ENCODE assay signal across 8 cellular contexts in the genomic region with DNA sequence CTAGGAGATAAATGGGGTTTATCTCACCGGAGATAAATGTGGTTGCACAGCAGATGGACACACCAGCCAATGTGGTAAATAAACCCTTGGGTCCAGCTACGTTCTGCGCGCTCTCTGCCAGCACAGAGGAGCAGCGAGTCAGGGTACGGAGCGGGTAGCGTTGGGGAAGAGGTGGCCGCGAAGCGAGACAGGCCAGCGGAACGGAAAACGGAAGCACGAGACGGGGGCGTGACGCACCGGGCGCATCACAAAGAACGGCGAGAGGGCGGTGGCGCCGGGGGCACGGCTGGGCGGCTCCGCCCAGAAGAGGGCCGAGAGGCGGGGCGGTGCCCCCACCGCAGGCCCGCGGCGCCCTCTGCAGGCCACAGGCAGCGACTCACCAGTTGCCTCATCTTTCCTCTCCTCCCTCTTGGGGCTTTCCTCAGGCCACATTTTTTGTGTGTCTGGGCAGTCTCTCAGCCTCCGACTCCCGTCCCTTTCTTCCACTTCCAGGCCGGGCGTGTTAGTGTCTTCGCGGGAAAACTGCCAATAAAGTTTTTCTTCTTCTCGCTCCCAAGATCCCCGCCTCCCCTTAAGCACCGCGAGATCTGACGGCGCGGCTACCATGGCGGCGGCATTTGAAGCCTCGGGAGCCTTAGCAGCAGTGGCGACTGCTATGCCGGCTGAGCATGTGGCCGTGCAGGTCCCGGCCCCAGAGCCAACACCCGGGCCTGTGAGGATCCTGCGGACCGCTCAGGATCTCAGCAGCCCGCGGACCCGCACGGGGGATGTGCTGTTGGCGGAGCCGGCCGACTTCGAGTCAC. TPM values are rescaled to one million over a fixed set of nuclear protein-coding genes. Genes with fewer than 3 reads are reported as not detected.
DNase-seq lines count a peak whose midpoint lies in the region; TF ChIP-seq lines count a peak whose summit lies in the region.

A gene with protein sequence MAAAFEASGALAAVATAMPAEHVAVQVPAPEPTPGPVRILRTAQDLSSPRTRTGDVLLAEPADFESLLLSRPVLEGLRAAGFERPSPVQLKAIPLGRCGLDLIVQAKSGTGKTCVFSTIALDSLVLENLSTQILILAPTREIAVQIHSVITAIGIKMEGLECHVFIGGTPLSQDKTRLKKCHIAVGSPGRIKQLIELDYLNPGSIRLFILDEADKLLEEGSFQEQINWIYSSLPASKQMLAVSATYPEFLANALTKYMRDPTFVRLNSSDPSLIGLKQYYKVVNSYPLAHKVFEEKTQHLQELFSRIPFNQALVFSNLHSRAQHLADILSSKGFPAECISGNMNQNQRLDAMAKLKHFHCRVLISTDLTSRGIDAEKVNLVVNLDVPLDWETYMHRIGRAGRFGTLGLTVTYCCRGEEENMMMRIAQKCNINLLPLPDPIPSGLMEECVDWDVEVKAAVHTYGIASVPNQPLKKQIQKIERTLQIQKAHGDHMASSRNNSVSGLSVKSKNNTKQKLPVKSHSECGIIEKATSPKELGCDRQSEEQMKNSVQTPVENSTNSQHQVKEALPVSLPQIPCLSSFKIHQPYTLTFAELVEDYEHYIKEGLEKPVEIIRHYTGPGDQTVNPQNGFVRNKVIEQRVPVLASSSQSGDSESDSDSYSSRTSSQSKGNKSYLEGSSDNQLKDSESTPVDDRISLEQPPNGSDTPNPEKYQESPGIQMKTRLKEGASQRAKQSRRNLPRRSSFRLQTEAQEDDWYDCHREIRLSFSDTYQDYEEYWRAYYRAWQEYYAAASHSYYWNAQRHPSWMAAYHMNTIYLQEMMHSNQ (plus strand): TSS at position 581 of the 803 bp plus-strand sequence. CDS start 24 bp downstream, at position 605.

- H3K4me1 Mint-ChIP-seq in activated T-helper 2 cell treated with anti-CD3 and anti-CD28 coated beads, Interferon-gamma antibody, Interleukin-2, Interleukin-4, amounts not matched to agents 10 μg/mL and 5 μg/mL and 100 μg/mL, durations not matched to agents 14 hours and 24 hours and 36 hours (ENCODE audit: low read depth), result peaks cover 49% of the 10 kb centered on the region
- H3K4me1 Mint-ChIP-seq in nephron, result peaks cover 22% of the 10 kb centered on the region
- H3K4me1 Mint-ChIP-seq in stimulated activated naive CD8-positive, alpha-beta T cell treated with anti-CD3 and anti-CD28 coated beads, Interleukin-15, Interleukin-2, amounts not matched to agents 100 ng/mL and 50 ng/mL, for 24 hours (ENCODE audit: low read depth), result peaks cover 43% of the 10 kb centered on the region

- H3K4me3 Mint-ChIP-seq in activated T-helper 2 cell treated with anti-CD3 and anti-CD28 coated beads, Interferon-gamma antibody, Interleukin-2, Interleukin-4, amounts not matched to agents 10 μg/mL and 5 μg/mL and 100 μg/mL, durations not matched to agents 14 hours and 24 hours and 36 hours (ENCODE audit: low read depth), result peak within 1 kb of the TSS; percentile 87
- H3K4me3 Mint-ChIP-seq in nephron, result peak within 1 kb of the TSS; percentile 96 to 97 (median 97)
- H3K4me3 Mint-ChIP-seq in stimulated activated naive CD8-positive, alpha-beta T cell treated with anti-CD3 and anti-CD28 coated beads, Interleukin-15, Interleukin-2, amounts not matched to agents 100 ng/mL and 50 ng/mL, for 24 hours, result peak within 1 kb of the TSS; percentile 90

- H3K27ac ChIP-seq in RWPE1, result peak within 1 kb of the TSS; percentile 96

- CTCF ChIA-PET in RWPE1 (lab: Yijun Ruan, JAX), result interaction anchor here (0.6 to 1.0 kb wide), 4 partner anchors 10 to 65 kb away, joined by 3 to 4 read pairs (median 3); no protein-coding TSS in a partner anchor

- H3K27me3 Mint-ChIP-seq in activated T-helper 2 cell treated with anti-CD3 and anti-CD28 coated beads, Interferon-gamma antibody, Interleukin-2, Interleukin-4, amounts not matched to agents 10 μg/mL and 5 μg/mL and 100 μg/mL, durations not matched to agents 14 hours and 24 hours and 36 hours (ENCODE audit: low read depth), result no peaks in the 10 kb centered on the region
- peaks cover 7% of the 10 kb centered on the region for H3K27me3 Mint-ChIP-seq in nephron (ENCODE audit: low read depth)
- no peaks in the 10 kb centered on the region for H3K27me3 Mint-ChIP-seq in stimulated activated naive CD8-positive, alpha-beta T cell treated with anti-CD3 and anti-CD28 coated beads, Interleukin-15, Interleukin-2, amounts not matched to agents 100 ng/mL and 50 ng/mL, for 24 hours

- intact Hi-C loops in activated T-helper 2 cell treated with anti-CD3 and anti-CD28 coated beads, Interferon-gamma antibody, Interleukin-2, Interleukin-4, amounts not matched to agents 10 μg/mL and 5 μg/mL and 100 μg/mL, durations not matched to agents 14 hours and 24 hours and 36 hours (cut with micrococcal nuclease), result loop anchor here (1.0 to 5.0 kb wide), 5 partner anchors 16 to 553 kb away; a partner anchor contains a TSS

- H3K9me3 Mint-ChIP-seq in activated T-helper 2 cell treated with anti-CD3 and anti-CD28 coated beads, Interferon-gamma antibody, Interleukin-2, Interleukin-4, amounts not matched to agents 10 μg/mL and 5 μg/mL and 100 μg/mL, durations not matched to agents 14 hours and 24 hours and 36 hours, result no peaks in the 10 kb centered on the region
- H3K9me3 Mint-ChIP-seq in nephron, result no peaks in the 10 kb centered on the region
- H3K9me3 Mint-ChIP-seq in stimulated activated naive CD8-positive, alpha-beta T cell treated with anti-CD3 and anti-CD28 coated beads, Interleukin-15, Interleukin-2, amounts not matched to agents 100 ng/mL and 50 ng/mL, for 24 hours, result no peaks in the 10 kb centered on the region

- POLR2A ChIA-PET in RWPE1 (lab: Yijun Ruan, JAX; ENCODE audit: low non-redundant PET), result no interaction called here

- DNase-seq in ELR (ENCODE audit: low read depth) (peak; percentile 99), H4 (ENCODE audit: low spot score) (peak; percentile 92), LNCaP clone FGC (ENCODE audit: low read depth) (peak; percentile 93), RWPE1 (ENCODE audit: low spot score) (peak; percentile 90), fibroblast of mammary gland (ENCODE audit: low read depth) (peak; percentile 97)
- DNase-seq in activated T-helper 2 cell treated with anti-CD3 and anti-CD28 coated beads, Interferon-gamma antibody, Interleukin-2, Interleukin-4, amounts not matched to agents 10 μg/mL and 5 μg/mL and 100 μg/mL, durations not matched to agents 14 hours and 24 hours and 36 hours (ENCODE audit: low spot score), result peak; percentile 93

- peak; percentile 87 for TF ChIP-seq CTCF in LNCaP clone FGC (IDR thresholded peaks at IDR 0.05; ENCODE audit: control insufficient read depth, extremely low read depth, insufficient read depth)
- peak; percentile 92 for TF ChIP-seq CTCF in RWPE1 (conservative IDR thresholded peaks at IDR 0.05; ENCODE audit: low read depth)
- peak; percentile 58 for TF ChIP-seq CTCF in fibroblast of mammary gland (conservative IDR thresholded peaks at IDR 0.05; ENCODE audit: control insufficient read depth, insufficient read depth, low read depth, low read length)
- peak; percentile 91 to 96 (median 95) for TF ChIP-seq CTCF in nephron (IDR thresholded peaks at IDR 0.05; ENCODE audit: unreplicated experiment in 3 of 3)

- H3K27ac Mint-ChIP-seq in activated T-helper 2 cell treated with anti-CD3 and anti-CD28 coated beads, Interferon-gamma antibody, Interleukin-2, Interleukin-4, amounts not matched to agents 10 μg/mL and 5 μg/mL and 100 μg/mL, durations not matched to agents 14 hours and 24 hours and 36 hours, result peak within 1 kb of the TSS; percentile 98
- peak within 1 kb of the TSS; percentile 93 to 98 (median 98) for H3K27ac Mint-ChIP-seq in nephron
- peak within 1 kb of the TSS; percentile 97 for H3K27ac Mint-ChIP-seq in stimulated activated naive CD8-positive, alpha-beta T cell treated with anti-CD3 and anti-CD28 coated beads, Interleukin-15, Interleukin-2, amounts not matched to agents 100 ng/mL and 50 ng/mL, for 24 hours

- peaks cover 32% of the 10 kb centered on the region for H3K36me3 Mint-ChIP-seq in activated T-helper 2 cell treated with anti-CD3 and anti-CD28 coated beads, Interferon-gamma antibody, Interleukin-2, Interleukin-4, amounts not matched to agents 10 μg/mL and 5 μg/mL and 100 μg/mL, durations not matched to agents 14 hours and 24 hours and 36 hours (ENCODE audit: low read depth)
- peaks cover 20% of the 10 kb centered on the region for H3K36me3 Mint-ChIP-seq in nephron (ENCODE audit: low read depth)
- peaks cover 24% of the 10 kb centered on the region for H3K36me3 Mint-ChIP-seq in stimulated activated naive CD8-positive, alpha-beta T cell treated with anti-CD3 and anti-CD28 coated beads, Interleukin-15, Interleukin-2, amounts not matched to agents 100 ng/mL and 50 ng/mL, for 24 hours (ENCODE audit: low read depth)

- H3K4me3 ChIP-seq in LNCaP clone FGC (ENCODE audit: low read depth, low read length) (peak within 1 kb of the TSS; percentile 88), fibroblast of mammary gland (ENCODE audit: control insufficient read depth, low read depth, low read length) (peak within 1 kb of the TSS; percentile 95)

RNA-seq across cellular contexts. Expression of the gene that starts here (rescaled TPM):
- 20.0 and 22.7 TPM in 2 replicates for total RNA-seq in H4 (2014; rRNA removed; shearing (Covaris generic))
- 18.6 and 20.0 TPM in 2 replicates for total RNA-seq in activated T-helper 2 cell treated with anti-CD3 and anti-CD28 coated beads, Interferon-gamma antibody, Interleukin-2, Interleukin-4, amounts not matched to agents 10 μg/mL and 5 μg/mL and 100 μg/mL, durations not matched to agents 14 hours and 24 hours and 36 hours

Comparison
In these comparisons a context has a peak if more than half of its experiments do, and no peak if none do; other contexts are left out.
1. Peak in every context shown above with its lines: DNase-seq, H3K4me3 ChIP-seq and H3K27ac ChIP-seq.